ENCODE assay signal across 23 cellular contexts in genomic region chr15:78838480-78838879, GRCh38. TPM values are rescaled to one million over a fixed set of nuclear protein-coding genes. Genes with fewer than 3 reads are reported as not detected.
DNase-seq lines count a peak whose midpoint lies in the region; ATAC-seq and TF ChIP-seq lines count a peak whose summit lies in the region.
"Had no signal": no experiment of that assay in that cellular context is flagged by ENCODE, and none has a peak within 500 bp of the region (broad histone marks: within the 10 kb centered on the region; RNA-seq: fewer than 3 reads in every experiment).

No MANE protein-coding gene starts in this region.

- peaks cover 3% of the 10 kb centered on the region for H3K27me3 Mint-ChIP-seq in progenitor cell of endocrine pancreas
- peaks cover 2% of the 10 kb centered on the region for H3K27me3 Mint-ChIP-seq in CD8-positive, alpha-beta T cell (ENCODE audit: low read depth)

- TF ChIP-seq CTCF in fibroblast of mammary gland (conservative IDR thresholded peaks at IDR 0.05; ENCODE audit: control insufficient read depth, insufficient read depth, low read depth, low read length) (no peak), progenitor cell of endocrine pancreas (IDR thresholded peaks at IDR 0.05; ENCODE audit: unreplicated experiment) (no peak)
- no peak for TF ChIP-seq CTCF in CD8-positive, alpha-beta T cell (IDR thresholded peaks at IDR 0.05)

- no peak overlapping the region for H3K27ac ChIP-seq in CD8-positive, alpha-beta T cell (ENCODE audit: low read depth, low read length)
- H3K27ac ChIP-seq: foreskin keratinocyte, KMS-11, right atrium auricular region, upper lobe of right lung had no signal

- DNase-seq in AG20443 (ENCODE audit: low spot score) (peak; percentile 67), NCI-H446 treated with DMSO at 0.1 percent for 48 hours (lab: John Stamatoyannopoulos, UW) (peak; percentile 2), fibroblast of mammary gland (ENCODE audit: low read depth) (peak; percentile 14), progenitor cell of endocrine pancreas (ENCODE audit: low spot score, unreplicated experiment) (no peak), HT-29 (ENCODE audit: low spot score) (no peak), GDM1 (lab: John Stamatoyannopoulos, UW) (no peak)
- no peak for DNase-seq in CD8-positive, alpha-beta T cell
- DNase-seq: activated B cell treated with CpG ODN at 0.5 μM for 24 hours; activated CD4-positive, alpha-beta T cell treated with anti-CD3 and anti-CD28 coated beads, Interleukin-2, amount 50 U/mL, for 4 hours; activated CD8-positive, alpha-beta memory T cell treated with anti-CD3 and anti-CD28 coated beads, Interleukin-2, amount 50 U/mL, for 48 hours; activated effector memory CD4-positive, alpha-beta T cell treated with anti-CD3 and anti-CD28 coated beads, Interleukin-2, amount 50 U/mL, for 16 hours; CD4-positive, CD25-positive, alpha-beta regulatory T cell; foreskin keratinocyte; NCI-H187 treated with DMSO at 0.1 percent for 48 hours; NCI-H2227 treated with DMSO at 0.1 percent for 48 hours; NCI-H748 treated with DMSO at 0.1 percent for 48 hours; nucleus accumbens; T-helper 9 cell; upper lobe of right lung had no signal

- peak overlapping the region; percentile 25 for H3K27ac Mint-ChIP-seq in progenitor cell of endocrine pancreas
- no peak overlapping the region for H3K27ac Mint-ChIP-seq in CD8-positive, alpha-beta T cell
- H3K27ac Mint-ChIP-seq: activated B cell treated with CpG ODN at 0.5 μM for 24 hours; dendritic cell treated with granulocyte-macrophage colony-stimulating factor and Interleukin-4, amounts not matched to agents 40 ng/mL and 50 ng/mL, for 4 days had no signal

- no peak overlapping the region for H3K4me3 Mint-ChIP-seq in progenitor cell of endocrine pancreas (ENCODE audit: low read depth)
- H3K4me3 Mint-ChIP-seq in CD8-positive, alpha-beta T cell, result no peak overlapping the region
- H3K4me3 Mint-ChIP-seq: activated B cell treated with CpG ODN at 0.5 μM for 24 hours; CD4-positive, CD25-positive, alpha-beta regulatory T cell; dendritic cell treated with granulocyte-macrophage colony-stimulating factor and Interleukin-4, amounts not matched to agents 40 ng/mL and 50 ng/mL, for 4 days had no signal

- intact Hi-C loops in CD8-positive, alpha-beta T cell (cut with DNase I, micrococcal nuclease), result no loop called here

- no peaks in the 10 kb centered on the region for H3K9me3 Mint-ChIP-seq in progenitor cell of endocrine pancreas (ENCODE audit: low read depth)
- H3K9me3 Mint-ChIP-seq in CD8-positive, alpha-beta T cell, result no peaks in the 10 kb centered on the region
- H3K9me3 Mint-ChIP-seq: activated B cell treated with CpG ODN at 0.5 μM for 24 hours; dendritic cell treated with granulocyte-macrophage colony-stimulating factor and Interleukin-4, amounts not matched to agents 40 ng/mL and 50 ng/mL, for 4 days had no signal

- H3K36me3 Mint-ChIP-seq in progenitor cell of endocrine pancreas (ENCODE audit: insufficient read depth), result no peaks in the 10 kb centered on the region
- H3K36me3 Mint-ChIP-seq in CD8-positive, alpha-beta T cell, result no peaks in the 10 kb centered on the region
- H3K36me3 Mint-ChIP-seq: CD4-positive, CD25-positive, alpha-beta regulatory T cell had no signal

- no peaks in the 10 kb centered on the region for H3K36me3 ChIP-seq in CD8-positive, alpha-beta T cell (ENCODE audit: insufficient read depth, low read length)
- H3K36me3 ChIP-seq: right atrium auricular region, upper lobe of right lung had no signal

- no peaks in the 10 kb centered on the region for H3K4me1 ChIP-seq in CD8-positive, alpha-beta T cell (ENCODE audit: insufficient read depth, low read length)
- H3K4me1 ChIP-seq: foreskin keratinocyte, upper lobe of right lung had no signal

- H3K4me1 Mint-ChIP-seq in progenitor cell of endocrine pancreas (ENCODE audit: low read depth), result peaks cover 5% of the 10 kb centered on the region
- no peaks in the 10 kb centered on the region for H3K4me1 Mint-ChIP-seq in CD8-positive, alpha-beta T cell (ENCODE audit: low read depth)
- H3K4me1 Mint-ChIP-seq: CD4-positive, CD25-positive, alpha-beta regulatory T cell had no signal

- no peaks in the 10 kb centered on the region for H3K27me3 ChIP-seq in CD8-positive, alpha-beta T cell (ENCODE audit: insufficient read depth, low read length)
- H3K27me3 ChIP-seq: right atrium auricular region, upper lobe of right lung had no signal

- no peaks in the 10 kb centered on the region for H3K9me3 ChIP-seq in CD8-positive, alpha-beta T cell (ENCODE audit: low read length)
- H3K9me3 ChIP-seq: right atrium auricular region, upper lobe of right lung had no signal

- no peak for ATAC-seq in CD8-positive, alpha-beta T cell
- ATAC-seq: foreskin keratinocyte, upper lobe of right lung had no signal

- H3K4me3 ChIP-seq in fibroblast of mammary gland (ENCODE audit: control insufficient read depth, low read depth, low read length), result no peak overlapping the region
- no peak overlapping the region for H3K4me3 ChIP-seq in CD8-positive, alpha-beta T cell (ENCODE audit: low read depth, low read length)
- H3K4me3 ChIP-seq: lung, right atrium auricular region, upper lobe of right lung had no signal

- CTCF ChIA-PET in CD8-positive, alpha-beta T cell (lab: Charles Lee), result no interaction called here

- POLR2A ChIA-PET in CD8-positive, alpha-beta T cell (lab: Charles Lee), result no interaction called here

RNA-seq across cellular contexts. Expression of gene ADAMTS7, which starts 27.2 kb away (rescaled TPM):
- 119 and 127 TPM in 2 replicates for total RNA-seq in progenitor cell of endocrine pancreas
- total RNA-seq in HT-29 (2014; rRNA removed; shearing (Covaris generic)), result 0.50 and 0.69 TPM in 2 replicates
- not detected for total RNA-seq in CD8-positive, alpha-beta T cell
- total RNA-seq: CD4-positive, CD25-positive, alpha-beta regulatory T cell had no signal

RNA-seq across cellular contexts. Expression of gene MORF4L1, which starts 34.2 kb away (rescaled TPM):
- total RNA-seq in progenitor cell of endocrine pancreas, result 438 and 447 TPM in 2 replicates
- total RNA-seq in HT-29 (2014; rRNA removed; shearing (Covaris generic)), result 135 and 142 TPM in 2 replicates
- total RNA-seq in CD8-positive, alpha-beta T cell, result 100 to 1,000 TPM; 513 to 545 TPM

Comparison
In these comparisons a context has a peak if more than half of its experiments do, and no peak if none do; other contexts are left out.
1. DNase-seq: peak in AG20443 (single experiment), NCI-H446 treated with DMSO at 0.1 percent for 48 hours (single experiment) and fibroblast of mammary gland (single experiment); none in progenitor cell of endocrine pancreas (single experiment), HT-29 (single experiment), GDM1 (single experiment) and CD8-positive, alpha-beta T cell (0 of 7).
2. RNA of gene ADAMTS7, which starts 27.2 kb away (total RNA-seq): 119 to 127 TPM in progenitor cell of endocrine pancreas; 0.50 to 0.69 TPM in HT-29 and not detected in CD8-positive, alpha-beta T cell; every median in the first group is over 10 times any median in the second.